In genomic region chr16:70746040-70746707, GRCh38 we compare ENCODE assay signal across 7 cellular contexts. TPM values are rescaled to one million over a fixed set of nuclear protein-coding genes. Genes with fewer than 3 reads are reported as not detected.
DNase-seq lines count a peak whose midpoint lies in the region; ATAC-seq and TF ChIP-seq lines count a peak whose summit lies in the region.

No MANE protein-coding gene starts in this region.

- H3K9me3 Mint-ChIP-seq in endothelial cell (ENCODE audit: unreplicated experiment), result no peaks in the 10 kb centered on the region
- H3K9me3 Mint-ChIP-seq in immature natural killer cell, result no peaks in the 10 kb centered on the region

- DNase-seq in SHP77 treated with DMSO at 0.1 percent for 48 hours (lab: John Stamatoyannopoulos, UW) (peak; percentile 94), endothelial cell (ENCODE audit: low spot score) (no peak), omental fat pad (ENCODE audit: low spot score) (peak; percentile 67), immature natural killer cell (no peak)

- H3K36me3 ChIP-seq in HEK293 (ENCODE audit: control insufficient read depth in 2 of 2, insufficient read depth in 1 of 2, low read length in 2 of 2), result peaks cover 0 to 31% of the 10 kb centered on the region in 2 experiments; a peak in 1 of 3 replicates

- POLR2A ChIA-PET in HEK293 (lab: Yijun Ruan, JAX), result interaction anchor here (1.1 kb wide), 1 partner anchor 222 kb away, joined by 3 read pairs; no protein-coding TSS in a partner anchor

- CTCF ChIA-PET in HEK293 (lab: Yijun Ruan, JAX), result no interaction called here

- H3K4me3 Mint-ChIP-seq in endothelial cell (ENCODE audit: unreplicated experiment), result peak overlapping the region; percentile 25
- no peak overlapping the region for H3K4me3 Mint-ChIP-seq in immature natural killer cell

- H3K4me1 Mint-ChIP-seq in endothelial cell (ENCODE audit: unreplicated experiment) (peaks cover 26% of the 10 kb centered on the region), immature natural killer cell (peaks cover 6 to 17% of the 10 kb centered on the region in 2 donors)

- H3K36me3 Mint-ChIP-seq in endothelial cell (ENCODE audit: low read depth, unreplicated experiment) (peaks cover 20% of the 10 kb centered on the region), immature natural killer cell (peaks cover 12 to 21% (median 15%) of the 10 kb centered on the region in 3 donors)

- H3K27me3 Mint-ChIP-seq in endothelial cell (ENCODE audit: unreplicated experiment), result peaks cover 8% of the 10 kb centered on the region
- H3K27me3 Mint-ChIP-seq in immature natural killer cell (ENCODE audit: low read depth in 3 of 3), result peaks cover 0 to 2% (median 0%) of the 10 kb centered on the region in 3 donors

- no peak overlapping the region for H3K4me3 ChIP-seq in HEK293 (ENCODE audit: low read depth, low read length)

- 0 out of 2 replicates have a peak overlapping the region, but pooled peaks have one; percentile 11 for H3K27ac ChIP-seq in HEK293 (ENCODE audit: extremely low read depth, low read depth, low read length)

- no peaks in the 10 kb centered on the region for H3K9me3 ChIP-seq in HEK293 (ENCODE audit: control insufficient read depth, insufficient read depth, low read depth, low read length)

- TF ChIP-seq CTCF in HEK293 (tag by site-specific recombination; IDR thresholded peaks at IDR 0.05), result no peak
- no peak for TF ChIP-seq CTCF in endothelial cell (IDR thresholded peaks at IDR 0.05; ENCODE audit: unreplicated experiment)
- no peak for TF ChIP-seq CTCF in omental fat pad (IDR thresholded peaks at IDR 0.05)

- ATAC-seq in omental fat pad (ENCODE audit: low FRiP score), result peak; percentile 66
- ATAC-seq in GM18867 (IDR thresholded peaks at IDR 0.05; ENCODE audit: unreplicated experiment), result no peak
- no peak for ATAC-seq in GM19467 (IDR thresholded peaks at IDR 0.05; ENCODE audit: unreplicated experiment)

- peaks cover 11% of the 10 kb centered on the region; the same call in 1 of the 2 replicates for H3K4me1 ChIP-seq in HEK293 (ENCODE audit: control insufficient read depth, insufficient read depth, low read length)

- H3K27ac Mint-ChIP-seq in endothelial cell (ENCODE audit: unreplicated experiment) (no peak overlapping the region), immature natural killer cell (no peak overlapping the region)

TF ChIP-seq in HEK293, 187 proteins besides CTCF, POLR2A, EP300 and RAD21:
- TF ChIP-seq GLIS1 (tag by site-specific recombination; IDR thresholded peaks at IDR 0.05) (peak; percentile 58; the same call in 1 of the 2 replicates), ZNF600 (tag by site-specific recombination; IDR thresholded peaks at IDR 0.05) (peak; percentile 63), ZNF292 (tag by site-specific recombination; IDR thresholded peaks at IDR 0.05; ENCODE audit: borderline replicate concordance, low read depth) (no peak), ATF2 (tag by site-specific recombination; IDR thresholded peaks at IDR 0.05; ENCODE audit: low read depth) (no peak), ZFHX2 (tag by site-specific recombination; conservative IDR thresholded peaks at IDR 0.05) (peak; percentile 96), ZNF133 (tag by site-specific recombination; IDR thresholded peaks at IDR 0.05) (no peak), ZNF274 (IDR thresholded peaks at IDR 0.05; ENCODE audit: low read length) (no peak), ZNF274 (tag by site-specific recombination; IDR thresholded peaks at IDR 0.05; ENCODE audit: borderline replicate concordance) (no peak), EGR2 (tag by site-specific recombination; IDR thresholded peaks at IDR 0.05; ENCODE audit: low read depth) (peak; percentile 81), ZXDB (tag by site-specific recombination; IDR thresholded peaks at IDR 0.05) (0 out of 2 replicates have a peak, but pooled peaks have one; percentile 2)
- TF ChIP-seq, protein P1, sequence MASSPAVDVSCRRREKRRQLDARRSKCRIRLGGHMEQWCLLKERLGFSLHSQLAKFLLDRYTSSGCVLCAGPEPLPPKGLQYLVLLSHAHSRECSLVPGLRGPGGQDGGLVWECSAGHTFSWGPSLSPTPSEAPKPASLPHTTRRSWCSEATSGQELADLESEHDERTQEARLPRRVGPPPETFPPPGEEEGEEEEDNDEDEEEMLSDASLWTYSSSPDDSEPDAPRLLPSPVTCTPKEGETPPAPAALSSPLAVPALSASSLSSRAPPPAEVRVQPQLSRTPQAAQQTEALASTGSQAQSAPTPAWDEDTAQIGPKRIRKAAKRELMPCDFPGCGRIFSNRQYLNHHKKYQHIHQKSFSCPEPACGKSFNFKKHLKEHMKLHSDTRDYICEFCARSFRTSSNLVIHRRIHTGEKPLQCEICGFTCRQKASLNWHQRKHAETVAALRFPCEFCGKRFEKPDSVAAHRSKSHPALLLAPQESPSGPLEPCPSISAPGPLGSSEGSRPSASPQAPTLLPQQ (tag by site-specific recombination; IDR thresholded peaks at IDR 0.05), result peak; percentile 39
- TF ChIP-seq, protein P2, sequence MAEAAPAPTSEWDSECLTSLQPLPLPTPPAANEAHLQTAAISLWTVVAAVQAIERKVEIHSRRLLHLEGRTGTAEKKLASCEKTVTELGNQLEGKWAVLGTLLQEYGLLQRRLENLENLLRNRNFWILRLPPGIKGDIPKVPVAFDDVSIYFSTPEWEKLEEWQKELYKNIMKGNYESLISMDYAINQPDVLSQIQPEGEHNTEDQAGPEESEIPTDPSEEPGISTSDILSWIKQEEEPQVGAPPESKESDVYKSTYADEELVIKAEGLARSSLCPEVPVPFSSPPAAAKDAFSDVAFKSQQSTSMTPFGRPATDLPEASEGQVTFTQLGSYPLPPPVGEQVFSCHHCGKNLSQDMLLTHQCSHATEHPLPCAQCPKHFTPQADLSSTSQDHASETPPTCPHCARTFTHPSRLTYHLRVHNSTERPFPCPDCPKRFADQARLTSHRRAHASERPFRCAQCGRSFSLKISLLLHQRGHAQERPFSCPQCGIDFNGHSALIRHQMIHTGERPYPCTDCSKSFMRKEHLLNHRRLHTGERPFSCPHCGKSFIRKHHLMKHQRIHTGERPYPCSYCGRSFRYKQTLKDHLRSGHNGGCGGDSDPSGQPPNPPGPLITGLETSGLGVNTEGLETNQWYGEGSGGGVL (tag by site-specific recombination; IDR thresholded peaks at IDR 0.05), result peak; percentile 18; the same call in 1 of the 2 replicates
TF ChIP-seq in HEK293: peak in this region for 7.

RNA-seq across cellular contexts. Expression of gene VAC14, which starts 54.8 kb away (rescaled TPM):
- 35.6 TPM for total RNA-seq in endothelial cell (ENCODE audit: unreplicated experiment)
- 10 to 100 TPM; 24.0 to 44.1 (median 35.0) TPM for total RNA-seq in omental fat pad
- polyA plus RNA-seq in immature natural killer cell, result 10 to 100 TPM; 19.1 to 42.2 (median 28.1) TPM

Comparison
In these comparisons a context has a peak if more than half of its experiments do, and no peak if none do; other contexts are left out.
1. DNase-seq: peak in SHP77 treated with DMSO at 0.1 percent for 48 hours (single experiment) and omental fat pad (single experiment); none in endothelial cell (single experiment) and immature natural killer cell (0 of 3).